ENCODE assay signal across 18 cellular contexts in genomic region chr12:5944053-5944452, GRCh38. TPM values are rescaled to one million over a fixed set of nuclear protein-coding genes. Genes with fewer than 3 reads are reported as not detected.
"Had no signal": no experiment of that assay in that cellular context is flagged by ENCODE, and none has a peak within 500 bp of the region (broad histone marks: within the 10 kb centered on the region; RNA-seq: fewer than 3 reads in every experiment).

No MANE protein-coding gene starts in this region.

- H3K27ac ChIP-seq: breast epithelium, dorsolateral prefrontal cortex, ovary had no signal

- H3K27me3 ChIP-seq: ovary had no signal

- H3K9me3 ChIP-seq: breast epithelium, mucosa of descending colon, ovary had no signal

- ATAC-seq: activated CD8-positive, alpha-beta memory T cell treated with anti-CD3 and anti-CD28 coated beads, Interleukin-2, amount 10 ng/mL, durations not matched to agents 7 days and 5 days; activated T-cell treated with anti-CD3 and anti-CD28 coated beads, Interleukin-2, amount 50 U/mL, for 4 hours; mucosa of descending colon; naive thymus-derived CD8-positive, alpha-beta T cell; T-helper 17 cell had no signal

- DNase-seq: activated CD4-positive, alpha-beta T cell treated with anti-CD3 and anti-CD28 coated beads, Interleukin-2, amount 50 U/mL, for 1 hour; activated CD4-positive, CD25-positive, alpha-beta regulatory T cell; activated CD8-positive, alpha-beta memory T cell treated with anti-CD3 and anti-CD28 coated beads, Interleukin-2, amount 10 ng/mL, durations not matched to agents 7 days and 5 days; activated effector memory CD4-positive, alpha-beta T cell treated with anti-CD3 and anti-CD28 coated beads, Interleukin-2, amount 50 U/mL, for 16 hours; activated naive CD8-positive, alpha-beta T cell treated with anti-CD3 and anti-CD28 coated beads for 36 hours; activated T-cell treated with anti-CD3 and anti-CD28 coated beads, Interleukin-2, amount 50 U/mL, for 4 hours; anterior cingulate cortex; dorsolateral prefrontal cortex; immature natural killer cell; left cardiac atrium; mucosa of descending colon; naive thymus-derived CD8-positive, alpha-beta T cell; ovary; stimulated activated CD4-positive, alpha-beta T cell treated with anti-CD3 and anti-CD28 coated beads, Interleukin-2, amount 100 ng/mL, for 48 hours; stimulated activated naive CD4-positive, alpha-beta T cell treated with Interleukin-2 at 50 U/mL for 16 hours; T-helper 17 cell had no signal

- H3K9me3 Mint-ChIP-seq: activated naive CD8-positive, alpha-beta T cell treated with anti-CD3 and anti-CD28 coated beads for 36 hours; activated T-cell treated with anti-CD3 and anti-CD28 coated beads, Interleukin-2, amount 50 U/mL, for 4 hours; immature natural killer cell; naive thymus-derived CD8-positive, alpha-beta T cell had no signal

- H3K4me1 Mint-ChIP-seq: immature natural killer cell had no signal

- H3K4me3 ChIP-seq: mucosa of descending colon, ovary had no signal

- H3K27ac Mint-ChIP-seq: activated CD8-positive, alpha-beta memory T cell treated with anti-CD3 and anti-CD28 coated beads, Interleukin-2, amount 10 ng/mL, durations not matched to agents 7 days and 5 days; activated naive CD8-positive, alpha-beta T cell treated with anti-CD3 and anti-CD28 coated beads for 36 hours; immature natural killer cell; T-helper 17 cell had no signal

- H3K36me3 Mint-ChIP-seq: activated CD8-positive, alpha-beta memory T cell treated with anti-CD3 and anti-CD28 coated beads, Interleukin-2, amount 10 ng/mL, durations not matched to agents 7 days and 5 days; activated naive CD8-positive, alpha-beta T cell treated with anti-CD3 and anti-CD28 coated beads for 36 hours; immature natural killer cell; naive thymus-derived CD8-positive, alpha-beta T cell had no signal

- H3K36me3 ChIP-seq: breast epithelium, ovary had no signal

- FAIRE-seq: frontal cortex had no signal

- H3K4me3 Mint-ChIP-seq: activated CD8-positive, alpha-beta memory T cell treated with anti-CD3 and anti-CD28 coated beads, Interleukin-2, amount 10 ng/mL, durations not matched to agents 7 days and 5 days; activated naive CD8-positive, alpha-beta T cell treated with anti-CD3 and anti-CD28 coated beads for 36 hours; activated T-cell treated with anti-CD3 and anti-CD28 coated beads, Interleukin-2, amount 50 U/mL, for 4 hours; immature natural killer cell; T-helper 17 cell had no signal

RNA-seq across cellular contexts. Expression of gene ANO2, which starts 1.0 kb away (rescaled TPM):
- total RNA-seq: activated CD8-positive, alpha-beta memory T cell treated with anti-CD3 and anti-CD28 coated beads, Interleukin-2, amount 10 ng/mL, durations not matched to agents 7 days and 5 days; activated naive CD8-positive, alpha-beta T cell treated with anti-CD3 and anti-CD28 coated beads for 36 hours; activated T-cell treated with anti-CD3 and anti-CD28 coated beads, Interleukin-2, amount 50 U/mL, for 4 hours; naive thymus-derived CD8-positive, alpha-beta T cell had no signal
- polyA plus RNA-seq: immature natural killer cell; naive thymus-derived CD8-positive, alpha-beta T cell had no signal
